26 cellular contexts compared by ENCODE assay signal in genomic region chr7:24637021-24637420, GRCh38.
"Had no signal": no experiment of that assay in that cellular context is flagged by ENCODE, and none has a peak within 500 bp of the region (broad histone marks: within the 10 kb centered on the region; RNA-seq: fewer than 3 reads in every experiment).

No MANE protein-coding gene starts in this region.

- ATAC-seq: activated CD8-positive, alpha-beta memory T cell treated with anti-CD3 and anti-CD28 coated beads, Interleukin-2, amount 10 ng/mL, durations not matched to agents 7 days and 5 days; Right ventricle myocardium inferior; T-cell had no signal

- H3K27me3 ChIP-seq: ascending aorta had no signal

- H3K4me1 ChIP-seq: ascending aorta had no signal

- DNase-seq: activated B cell treated with CpG ODN at 0.5 μM for 24 hours; activated CD4-positive, alpha-beta T cell treated with anti-CD3 and anti-CD28 coated beads for 1 hour; activated CD4-positive, alpha-beta T cell treated with anti-CD3 and anti-CD28 coated beads, Interleukin-2, amount 10 ng/mL, durations not matched to agents 24 days and 14 days; activated CD4-positive, alpha-beta T cell treated with anti-CD3 and anti-CD28 coated beads, Interleukin-2, amount 50 U/mL, for 48 hours; activated CD8-positive, alpha-beta memory T cell treated with anti-CD3 and anti-CD28 coated beads, Interleukin-2, amount 10 ng/mL, durations not matched to agents 7 days and 5 days; activated effector memory CD4-positive, alpha-beta T cell treated with Interleukin-2 at 50 U/mL for 16 hours; activated naive CD4-positive, alpha-beta T cell; activated T-cell treated with anti-CD3 and anti-CD28 coated beads, Interleukin-2, amount 50 U/mL, for 24 hours; amniotic stem cell; NCI-H1092; NCI-H1417 treated with DMSO at 0.1 percent for 48 hours; NCI-H1694; NCI-H2029; NCI-H2107; NCI-H2171 treated with DMSO at 0.1 percent for 48 hours; NCI-H345; NCI-H510A; NCI-H526 treated with DMSO at 0.1 percent for 48 hours; NCI-H82; RPMI8226; T-cell; T-helper 2 cell; T1000 had no signal

- H3K4me3 ChIP-seq: ascending aorta, SK-N-MC had no signal

- H3K27ac ChIP-seq: ascending aorta, SK-N-MC had no signal

- H3K9me3 ChIP-seq: ascending aorta had no signal

- H3K36me3 ChIP-seq: ascending aorta had no signal
